Comparison of ENCODE assay signal across 22 cellular contexts in the genomic region with DNA sequence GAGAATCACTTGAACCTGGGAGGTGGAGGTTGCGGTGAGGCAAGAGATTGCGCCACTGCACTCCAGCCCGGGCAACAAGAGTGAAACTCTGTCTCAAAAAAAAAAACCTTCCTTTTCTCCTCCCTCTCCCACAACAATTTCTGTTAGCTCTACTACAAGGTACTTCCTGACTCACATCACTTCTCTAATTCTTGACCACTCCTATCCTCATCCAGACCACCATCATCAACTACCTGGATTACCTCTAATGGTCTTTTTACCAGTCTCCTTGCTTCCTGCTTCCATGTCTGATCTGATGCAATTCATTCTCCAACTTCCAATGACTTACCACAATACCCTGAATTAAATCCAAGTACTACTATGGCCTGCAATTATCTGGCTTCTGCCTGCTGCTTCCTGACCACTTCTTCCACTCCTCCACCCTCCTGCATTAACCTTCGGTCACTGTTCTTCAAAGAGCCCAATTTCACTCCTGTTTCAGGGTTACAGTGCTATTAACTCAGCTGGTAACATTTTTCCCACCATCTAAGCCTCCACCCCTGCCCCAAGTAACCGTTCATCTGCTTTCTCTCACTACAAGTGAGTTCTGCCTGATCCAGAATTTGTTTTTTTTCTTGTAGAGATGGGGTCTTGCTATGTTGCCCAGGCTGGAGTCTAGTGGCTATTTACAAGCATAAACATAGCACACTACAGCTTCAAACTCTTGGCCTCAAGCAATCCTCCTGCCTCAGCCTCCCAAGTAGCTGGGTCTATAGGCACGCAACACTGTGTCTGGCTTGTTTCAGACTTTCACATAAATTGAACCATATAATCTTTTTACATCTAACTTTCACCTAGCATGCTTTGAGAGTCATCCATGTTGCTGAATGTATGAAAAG. TPM values are rescaled to one million over a fixed set of nuclear protein-coding genes. Genes with fewer than 3 reads are reported as not detected.
A peak's percentile ranks its signal among the peaks of the same experiment; 100 is the strongest.
DNase-seq lines count a peak whose midpoint lies in the region; ATAC-seq and TF ChIP-seq lines count a peak whose summit lies in the region.
"Had no signal": no experiment of that assay in that cellular context is flagged by ENCODE, and none has a peak within 500 bp of the region (broad histone marks: within the 10 kb centered on the region; RNA-seq: fewer than 3 reads in every experiment).

No MANE protein-coding gene starts in this region.

- no peaks in the 10 kb centered on the region for H3K4me1 ChIP-seq in right atrium auricular region
- H3K4me1 ChIP-seq: breast epithelium, sigmoid colon had no signal

- DNase-seq in activated naive CD4-positive, alpha-beta T cell treated with anti-CD3 and anti-CD28 coated beads for 36 hours = no peak
- no peak for DNase-seq in activated naive CD4-positive, alpha-beta T cell (lab: John Stamatoyannopoulos, UW)
- peak; percentile 48 for DNase-seq in NB4 (ENCODE audit: low read depth)
- peak; percentile 16 for DNase-seq in stimulated activated CD8-positive, alpha-beta memory T cell treated with anti-CD3 and anti-CD28 coated beads, Interleukin-4, amount 100 ng/mL, for 48 hours
- no peak for DNase-seq in right atrium auricular region (ENCODE audit: low spot score)
- no peak for DNase-seq in NCI-H1694 treated with DMSO at 0.1 percent for 48 hours (lab: John Stamatoyannopoulos, UW)
- DNase-seq: activated CD4-positive, alpha-beta T cell treated with anti-CD3 and anti-CD28 coated beads, Interleukin-2, amount 50 U/mL, for 48 hours; COR-L47; dorsolateral prefrontal cortex; EL; erythroblast; HCEC 1CT; mucosa of descending colon; NCI-H446; nucleus accumbens; Right ventricle myocardium superior; sigmoid colon; stimulated activated CD4-positive, alpha-beta T cell treated with anti-CD3 and anti-CD28 coated beads, Interleukin-1b, Interleukin-23, amount 100 ng/mL, for 48 hours had no signal

- no peaks in the 10 kb centered on the region for H3K9me3 Mint-ChIP-seq in activated naive CD4-positive, alpha-beta T cell treated with anti-CD3 and anti-CD28 coated beads for 36 hours
- H3K9me3 Mint-ChIP-seq in activated naive CD8-positive, alpha-beta T cell (ENCODE audit: low read depth) = no peaks in the 10 kb centered on the region

- intact Hi-C loops in activated naive CD4-positive, alpha-beta T cell treated with anti-CD3 and anti-CD28 coated beads for 36 hours (cut with micrococcal nuclease) = no loop called here

- H3K36me3 Mint-ChIP-seq in activated naive CD4-positive, alpha-beta T cell treated with anti-CD3 and anti-CD28 coated beads for 36 hours (ENCODE audit: low read depth) = peaks cover 24% of the 10 kb centered on the region
- H3K36me3 Mint-ChIP-seq in activated naive CD8-positive, alpha-beta T cell = peaks cover 3% of the 10 kb centered on the region

- TF ChIP-seq POLR2A in NB4 (IDR thresholded peaks at IDR 0.05; ENCODE audit: extremely low read depth, insufficient read length) = no peak

- H3K9me3 ChIP-seq in right atrium auricular region = no peaks in the 10 kb centered on the region
- H3K9me3 ChIP-seq: breast epithelium, mucosa of descending colon, sigmoid colon had no signal

- H3K27me3 Mint-ChIP-seq in activated naive CD4-positive, alpha-beta T cell treated with anti-CD3 and anti-CD28 coated beads for 36 hours (ENCODE audit: low read depth) = no peaks in the 10 kb centered on the region
- H3K27me3 Mint-ChIP-seq in activated naive CD8-positive, alpha-beta T cell = no peaks in the 10 kb centered on the region

- peaks cover 2% of the 10 kb centered on the region for H3K4me1 Mint-ChIP-seq in activated naive CD4-positive, alpha-beta T cell treated with anti-CD3 and anti-CD28 coated beads for 36 hours (ENCODE audit: low read depth)
- peaks cover 2% of the 10 kb centered on the region for H3K4me1 Mint-ChIP-seq in activated naive CD8-positive, alpha-beta T cell (ENCODE audit: low read depth)

- H3K4me3 Mint-ChIP-seq in activated naive CD4-positive, alpha-beta T cell treated with anti-CD3 and anti-CD28 coated beads for 36 hours = no peak overlapping the region
- H3K4me3 Mint-ChIP-seq in activated naive CD8-positive, alpha-beta T cell = no peak overlapping the region

- H3K27me3 ChIP-seq in right atrium auricular region = no peaks in the 10 kb centered on the region
- H3K27me3 ChIP-seq: breast epithelium, dorsolateral prefrontal cortex, sigmoid colon had no signal

- TF ChIP-seq CTCF in NB4 (IDR thresholded peaks at IDR 0.05; ENCODE audit: low read depth, low read length) (no peak), right atrium auricular region (IDR thresholded peaks at IDR 0.05) (no peak)

- peaks cover 41% of the 10 kb centered on the region for H3K36me3 ChIP-seq in right atrium auricular region
- H3K36me3 ChIP-seq: breast epithelium had no signal

- CTCF ChIA-PET in activated naive CD4-positive, alpha-beta T cell treated with anti-CD3 and anti-CD28 coated beads for 36 hours (lab: Charles Lee) = interaction anchor here (0.5 to 1.1 kb wide), 4 partner anchors 28 to 210 kb away, joined by 3 to 8 read pairs (median 4); no protein-coding TSS in a partner anchor

- no peak overlapping the region for H3K27ac ChIP-seq in right atrium auricular region
- H3K27ac ChIP-seq: breast epithelium, dorsolateral prefrontal cortex, sigmoid colon had no signal

- no peak overlapping the region for H3K4me3 ChIP-seq in NB4 (ENCODE audit: low read depth, low read length)
- H3K4me3 ChIP-seq in right atrium auricular region = no peak overlapping the region
- H3K4me3 ChIP-seq: breast epithelium, dorsolateral prefrontal cortex, mucosa of descending colon, sigmoid colon had no signal

- no peak for ATAC-seq in GM21717 (IDR thresholded peaks at IDR 0.05; ENCODE audit: unreplicated experiment)
- ATAC-seq: left lobe of liver, mucosa of descending colon had no signal

- H3K27ac Mint-ChIP-seq in activated naive CD4-positive, alpha-beta T cell treated with anti-CD3 and anti-CD28 coated beads for 36 hours = peak overlapping the region; percentile 42
- peak overlapping the region; percentile 8 for H3K27ac Mint-ChIP-seq in activated naive CD8-positive, alpha-beta T cell

RNA-seq across cellular contexts. Expression of a gene that starts 27.8 kb away (rescaled TPM):
- 10 to 100 TPM; 38.9 to 39.9 TPM for total RNA-seq in activated naive CD4-positive, alpha-beta T cell treated with anti-CD3 and anti-CD28 coated beads for 36 hours
- total RNA-seq in right atrium auricular region = 10 to 100 TPM; 10.8 to 15.6 TPM

Comparison
In these comparisons a context has a peak if more than half of its experiments do, and no peak if none do; other contexts are left out.
1. DNase-seq: peak in NB4 (single experiment) and stimulated activated CD8-positive, alpha-beta memory T cell treated with anti-CD3 and anti-CD28 coated beads, Interleukin-4, amount 100 ng/mL, for 48 hours (single experiment); none in activated naive CD4-positive, alpha-beta T cell treated with anti-CD3 and anti-CD28 coated beads for 36 hours (single experiment), activated naive CD4-positive, alpha-beta T cell (0 of 4), right atrium auricular region (single experiment) and NCI-H1694 treated with DMSO at 0.1 percent for 48 hours (single experiment).